25 cellular contexts compared by ENCODE assay signal in genomic region chr1:198135366-198135765, GRCh38.
"Had no signal": no experiment of that assay in that cellular context is flagged by ENCODE, and none has a peak within 500 bp of the region (broad histone marks: within the 10 kb centered on the region; RNA-seq: fewer than 3 reads in every experiment).

No MANE protein-coding gene starts in this region.

- H3K4me3 ChIP-seq: coronary artery, dorsolateral prefrontal cortex, esophagus squamous epithelium, gastrocnemius medialis, heart right ventricle, left lung, lung, mucosa of descending colon had no signal

- ATAC-seq: effector memory CD8-positive, alpha-beta T cell; esophagus mucosa; gastrocnemius medialis; heart right ventricle; left cardiac atrium; left lung; left ventricle myocardium superior; mucosa of descending colon had no signal

- H3K9me3 ChIP-seq: esophagus squamous epithelium, gastrocnemius medialis, heart right ventricle, left lung, mucosa of descending colon had no signal

- H3K4me1 Mint-ChIP-seq: endodermal cell, mesothelial cell of epicardium had no signal

- DNase-seq: dermis blood vessel endothelial cell; dorsolateral prefrontal cortex; effector CD8-positive, alpha-beta T cell; effector memory CD8-positive, alpha-beta T cell; endodermal cell; erythroblast; esophagus squamous epithelium; foreskin fibroblast; foreskin melanocyte; gastrocnemius medialis; glutamatergic neuron; head of caudate nucleus; heart right ventricle; hippocampal formation; left cardiac atrium; left lung; left ventricle myocardium superior; mesenchymal stem cell; mucosa of descending colon; naive B cell had no signal

- H3K36me3 ChIP-seq: esophagus squamous epithelium, gastrocnemius medialis, heart right ventricle, left lung had no signal

- H3K27me3 Mint-ChIP-seq: effector memory CD8-positive, alpha-beta T cell had no signal

- H3K4me1 ChIP-seq: esophagus squamous epithelium, gastrocnemius medialis, heart right ventricle had no signal

- H3K4me3 Mint-ChIP-seq: effector memory CD8-positive, alpha-beta T cell; endodermal cell; mesothelial cell of epicardium; naive B cell had no signal

- H3K27me3 ChIP-seq: dorsolateral prefrontal cortex, esophagus squamous epithelium, gastrocnemius medialis, heart right ventricle, left lung had no signal

- H3K9me3 Mint-ChIP-seq: effector memory CD8-positive, alpha-beta T cell had no signal

- H3K27ac Mint-ChIP-seq: effector memory CD8-positive, alpha-beta T cell; endodermal cell; mesothelial cell of epicardium had no signal

- H3K27ac ChIP-seq: coronary artery, dorsolateral prefrontal cortex, epithelial cell of prostate, esophagus squamous epithelium, gastrocnemius medialis, heart right ventricle, left lung had no signal
